ENCODE assay signal across 23 cellular contexts in genomic region chr3:177065285-177066028, GRCh38.
DNase-seq lines count a peak whose midpoint lies in the region; ATAC-seq, FAIRE-seq and TF ChIP-seq lines count a peak whose summit lies in the region.
"Had no signal": no experiment of that assay in that cellular context is flagged by ENCODE, and none has a peak within 500 bp of the region (broad histone marks: within the 10 kb centered on the region; RNA-seq: fewer than 3 reads in every experiment).

No MANE protein-coding gene starts in this region.

- H3K79me2 ChIP-seq in fibroblast of lung (ENCODE audit: control insufficient read depth, insufficient read depth, low read length): peaks cover 42% of the 10 kb centered on the region
- H3K79me2 ChIP-seq in neural progenitor cell (ENCODE audit: low read depth): peaks cover 100% of the 10 kb centered on the region

- no peak for DNase-seq in Right ventricle myocardium inferior (ENCODE audit: missing footprints)
- DNase-seq in right atrium auricular region (ENCODE audit: low spot score): no peak
- DNase-seq in adipocyte (ENCODE audit: low read depth): peak; percentile 52
- peak; percentile 37 to 66 for DNase-seq in fibroblast of lung (ENCODE audit: low read depth in 2 of 2)
- no peak for DNase-seq in neural progenitor cell (ENCODE audit: low spot score)
- DNase-seq in DMS79 treated with DMSO at 0.1 percent for 48 hours (lab: John Stamatoyannopoulos, UW): no peak
- no peak for DNase-seq in D721Med (ENCODE audit: insufficient read length, low spot score)
- DNase-seq in DMS153 treated with DMSO at 0.1 percent for 48 hours (lab: John Stamatoyannopoulos, UW; ENCODE audit: unreplicated experiment): no peak
- DNase-seq: BE2C; Caco-2; CD4-positive, alpha-beta T cell; DMS153; EL; GM23248; IMR-90; NCI-H1436; NCI-H1930; NCI-H345; NCI-H524 treated with DMSO at 0.1 percent for 48 hours had no signal

- H3K36me3 ChIP-seq in right atrium auricular region: no peaks in the 10 kb centered on the region
- H3K36me3 ChIP-seq in adipocyte (ENCODE audit: control insufficient read depth, insufficient read depth, low read length, severe bottlenecking): no peaks in the 10 kb centered on the region
- no peaks in the 10 kb centered on the region for H3K36me3 ChIP-seq in fibroblast of lung (ENCODE audit: control insufficient read depth, insufficient read depth, low read length)
- H3K36me3 ChIP-seq in neural progenitor cell: no peaks in the 10 kb centered on the region
- H3K36me3 ChIP-seq: BE2C, HAP-1 had no signal

- H4K20me1 ChIP-seq in fibroblast of lung (ENCODE audit: control insufficient read depth, extremely low read depth, insufficient read depth, low read length) (no peaks in the 10 kb centered on the region), neural progenitor cell (ENCODE audit: low read depth) (peaks cover 82% of the 10 kb centered on the region)

- ATAC-seq in Right ventricle myocardium inferior: peak; percentile 60
- ATAC-seq: GM12878, Panc1 had no signal

- H3K27me3 ChIP-seq in right atrium auricular region (no peaks in the 10 kb centered on the region), adipocyte (replicated peaks; ENCODE audit: control insufficient read depth, insufficient read depth, low read length) (no peaks in the 10 kb centered on the region), fibroblast of lung (ENCODE audit: control insufficient read depth, insufficient read depth, low read length) (no peaks in the 10 kb centered on the region), neural progenitor cell (no peaks in the 10 kb centered on the region)
- H3K27me3 ChIP-seq: BE2C had no signal

- H3F3A ChIP-seq in neural progenitor cell (ENCODE audit: low read depth): no peaks in the 10 kb centered on the region

- H3K4me2 ChIP-seq in fibroblast of lung (ENCODE audit: extremely low read depth, insufficient read depth, low read length) (no peak overlapping the region), neural progenitor cell (no peak overlapping the region)

- H3K9me3 Mint-ChIP-seq in neural progenitor cell: peaks cover 3% of the 10 kb centered on the region
- H3K9me3 Mint-ChIP-seq: CD4-positive, alpha-beta T cell had no signal

- no peaks in the 10 kb centered on the region for H3K27me3 Mint-ChIP-seq in neural progenitor cell (ENCODE audit: insufficient read depth, low read depth)
- H3K27me3 Mint-ChIP-seq: CD4-positive, alpha-beta T cell had no signal

- H3K4me1 Mint-ChIP-seq in neural progenitor cell: no peaks in the 10 kb centered on the region

- H3K4me1 ChIP-seq in right atrium auricular region: peaks cover 0 to 46% of the 10 kb centered on the region in 2 donors
- H3K4me1 ChIP-seq in adipocyte (ENCODE audit: control insufficient read depth, insufficient read depth, low read length): peaks cover 31% of the 10 kb centered on the region
- H3K4me1 ChIP-seq in fibroblast of lung (ENCODE audit: control insufficient read depth, extremely low read depth, insufficient read depth, low read length): peaks cover 2% of the 10 kb centered on the region
- H3K4me1 ChIP-seq in neural progenitor cell: peaks cover 24% of the 10 kb centered on the region
- H3K4me1 ChIP-seq: BE2C, Caco-2, HAP-1 had no signal

- H3K4me3 Mint-ChIP-seq in neural progenitor cell: no peak overlapping the region
- H3K4me3 Mint-ChIP-seq: CD4-positive, alpha-beta T cell had no signal

- no peak for FAIRE-seq in D721Med (lab: Jason Lieb, UNC)
- FAIRE-seq: GM12878 had no signal

- TF ChIP-seq CTCF in right atrium auricular region (IDR thresholded peaks at IDR 0.05) (no peak), fibroblast of lung (conservative IDR thresholded peaks at IDR 0.05 in 1 of 2, IDR thresholded peaks at IDR 0.05 in 1 of 2; ENCODE audit: low read depth in 1 of 2, low read length in 2 of 2) (no peak), neural progenitor cell (IDR thresholded peaks at IDR 0.05) (no peak), D721Med (IDR thresholded peaks at IDR 0.05; ENCODE audit: insufficient read depth, missing control alignments) (no peak)

- no peak overlapping the region for H3K27ac Mint-ChIP-seq in neural progenitor cell

- intact Hi-C loops in Right ventricle myocardium inferior (cut with DNase I): no loop called here

- H3K36me3 Mint-ChIP-seq in neural progenitor cell: peaks cover 29% of the 10 kb centered on the region

- no peak overlapping the region for H3K27ac ChIP-seq in right atrium auricular region
- H3K27ac ChIP-seq in fibroblast of lung (ENCODE audit: insufficient read depth, low read length): no peak overlapping the region
- H3K27ac ChIP-seq in neural progenitor cell: peak overlapping the region; percentile 30
- H3K27ac ChIP-seq: GM23248, HL-60 had no signal

- no peak overlapping the region for H2AFZ ChIP-seq in fibroblast of lung (ENCODE audit: low read length)
- no peak overlapping the region for H2AFZ ChIP-seq in neural progenitor cell (replicated peaks)
- H2AFZ ChIP-seq: GM23248 had no signal

- H3K9me3 ChIP-seq in right atrium auricular region (no peaks in the 10 kb centered on the region), adipocyte (ENCODE audit: control insufficient read depth, low read length) (no peaks in the 10 kb centered on the region), fibroblast of lung (ENCODE audit: control insufficient read depth, insufficient read depth, low read depth, low read length) (no peaks in the 10 kb centered on the region), neural progenitor cell (ENCODE audit: low read depth) (no peaks in the 10 kb centered on the region)
- H3K9me3 ChIP-seq: BE2C, Caco-2, HAP-1 had no signal

- H3K4me3 ChIP-seq in right atrium auricular region (no peak overlapping the region), adipocyte (ENCODE audit: low read length) (no peak overlapping the region), fibroblast of lung (replicated peaks in 1 of 4; ENCODE audit: control extremely low read depth in 1 of 4, insufficient read depth in 1 of 4, low read depth in 3 of 4, low read length in 4 of 4) (no peak overlapping the region), neural progenitor cell (no peak overlapping the region)
- H3K4me3 ChIP-seq: GM12878, GM23248, HAP-1 had no signal

- H3K9ac ChIP-seq in adipocyte (ENCODE audit: low read length) (no peak overlapping the region), fibroblast of lung (ENCODE audit: insufficient read depth, low read length) (no peak overlapping the region), neural progenitor cell (no peak overlapping the region)
- H3K9ac ChIP-seq: GM23248 had no signal

Comparison
In these comparisons a context has a peak if more than half of its experiments do, and no peak if none do; other contexts are left out.
1. DNase-seq: peak in adipocyte (single experiment) and fibroblast of lung (2 of 2); none in Right ventricle myocardium inferior (single experiment), right atrium auricular region (single experiment), neural progenitor cell (single experiment), DMS79 treated with DMSO at 0.1 percent for 48 hours (single experiment), D721Med (single experiment) and DMS153 treated with DMSO at 0.1 percent for 48 hours (single experiment).